ENCODE assay signal across 23 cellular contexts in the genomic region with DNA sequence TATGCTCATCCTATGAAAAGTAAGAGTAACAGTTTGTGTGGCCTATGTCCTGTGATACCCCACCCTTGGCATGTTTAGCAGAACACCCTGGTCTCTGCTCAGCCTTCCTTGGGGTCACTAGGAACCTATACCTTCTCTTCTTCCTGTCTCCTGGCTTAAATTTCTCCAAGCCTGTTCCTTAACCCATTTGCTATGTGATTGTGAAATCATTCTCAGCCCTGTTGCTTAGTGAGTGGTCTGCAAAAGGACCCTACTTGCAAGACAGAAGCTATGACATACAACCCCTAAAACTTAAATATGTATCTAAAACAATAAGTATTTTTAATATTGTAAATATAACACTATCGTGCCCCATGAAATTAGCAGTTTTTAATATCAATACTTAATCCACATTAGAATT.
"Had no signal": no experiment of that assay in that cellular context is flagged by ENCODE, and none has a peak within 500 bp of the region (broad histone marks: within the 10 kb centered on the region; RNA-seq: fewer than 3 reads in every experiment).

No MANE protein-coding gene starts in this region.

- H3K9me3 ChIP-seq: SJSA1 had no signal

- H3K27me3 ChIP-seq: SJSA1 had no signal

- H3K4me1 ChIP-seq: SJSA1 had no signal

- H3K36me3 ChIP-seq: SJSA1 had no signal

- DNase-seq: Kasumi-1, MM.1S, NCI-H1092 treated with DMSO at 0.1 percent for 48 hours, NCI-H1436, NCI-H187, NCI-H2029, NCI-H2081 treated with DMSO at 0.1 percent for 48 hours, NCI-H2171, NCI-H226, NCI-H446, NCI-H510A, NCI-H524 treated with DMSO at 0.1 percent for 48 hours, NCI-H69, NCI-H774, Right ventricle myocardium superior, RPMI8226, SIG-M5 had no signal

- FAIRE-seq: HTR-8/SVneo, RCC 7860 had no signal

- H3K4me3 ChIP-seq: SJSA1, SK-N-MC had no signal

- H3K4me2 ChIP-seq: KMS-11 had no signal

- H3K27ac ChIP-seq: HL-60, KMS-11, SJSA1, SK-N-MC had no signal

- H3K9ac ChIP-seq: KMS-11 had no signal
